10 cellular contexts compared by ENCODE assay signal in genomic region chr5:150298701-150299451, GRCh38. TPM values are rescaled to one million over a fixed set of nuclear protein-coding genes. Genes with fewer than 3 reads are reported as not detected.
A peak's percentile ranks its signal among the peaks of the same experiment; 100 is the strongest.
DNase-seq lines count a peak whose midpoint lies in the region; ATAC-seq, FAIRE-seq and TF ChIP-seq lines count a peak whose summit lies in the region.
"Had no signal": no experiment of that assay in that cellular context is flagged by ENCODE, and none has a peak within 500 bp of the region (broad histone marks: within the 10 kb centered on the region; RNA-seq: fewer than 3 reads in every experiment).

No MANE protein-coding gene starts in this region.

- peak overlapping the region; percentile 86 for H2BK5ac ChIP-seq in IMR-90 (ENCODE audit: low read depth, low read length, poor library complexity, severe bottlenecking)

- peak; percentile 99 for DNase-seq in IMR-90
- DNase-seq in MCF 10A (ENCODE audit: unreplicated experiment) = peak; percentile 96
- DNase-seq in hepatocyte (ENCODE audit: low spot score) = peak; percentile 75
- DNase-seq in urothelium cell line (ENCODE audit: low spot score) = no peak
- no peak for DNase-seq in stimulated activated CD4-positive, alpha-beta T cell treated with anti-CD3 and anti-CD28 coated beads, Interleukin-4, amount 100 ng/mL, for 4 hours
- no peak for DNase-seq in 8988T
- DNase-seq in DMS53 (lab: John Stamatoyannopoulos, UW) = no peak

- TF ChIP-seq RAD21 in IMR-90 (IDR thresholded peaks at IDR 0.05; ENCODE audit: low read length) = no peak

- no peaks in the 10 kb centered on the region for H3K9me3 ChIP-seq in IMR-90 (ENCODE audit: control insufficient read depth, insufficient read depth, low read length)
- no peaks in the 10 kb centered on the region for H3K9me3 ChIP-seq in hepatocyte (ENCODE audit: low read depth)

- H3K27ac ChIP-seq in IMR-90 (ENCODE audit: insufficient read depth, low read length) = peak overlapping the region; percentile 64
- H3K27ac ChIP-seq in hepatocyte = peak overlapping the region; percentile 81

- peak overlapping the region; percentile 32 for H3K4me2 ChIP-seq in IMR-90 (ENCODE audit: low read depth, low read length)
- H3K4me2 ChIP-seq in hepatocyte = peak overlapping the region; percentile 88

- peak overlapping the region; percentile 88 for H2AK5ac ChIP-seq in IMR-90 (ENCODE audit: low read depth, low read length)

- ATAC-seq in IMR-90 (ENCODE audit: low read depth) (peak; percentile 72), GM18870 (IDR thresholded peaks at IDR 0.05; ENCODE audit: unreplicated experiment) (no peak)

- H3K9me3 Mint-ChIP-seq in MCF 10A (ENCODE audit: unreplicated experiment) = no peaks in the 10 kb centered on the region
- H3K9me3 Mint-ChIP-seq: IgD-negative memory B cell had no signal

- peaks cover 50% of the 10 kb centered on the region for H3K4me1 Mint-ChIP-seq in MCF 10A (ENCODE audit: insufficient read depth, unreplicated experiment)

- H3K36me3 Mint-ChIP-seq in MCF 10A (ENCODE audit: insufficient read depth, unreplicated experiment) = peaks cover 1% of the 10 kb centered on the region

- peak overlapping the region; percentile 24 to 76; a peak in 3 of 4 replicates for H4K8ac ChIP-seq in IMR-90 (ENCODE audit: low read depth in 2 of 2, low read length in 2 of 2)

- H3K27ac Mint-ChIP-seq in MCF 10A (ENCODE audit: low read depth, unreplicated experiment) = peak overlapping the region; percentile 36
- H3K27ac Mint-ChIP-seq: IgD-negative memory B cell had no signal

- peak overlapping the region; percentile 73 for H2AK9ac ChIP-seq in IMR-90 (replicated peaks; ENCODE audit: low read depth, low read length, poor library complexity)

- WGBS in IMR-90 (ENCODE audit: extremely low coverage in 2 of 2, insufficient read length in 1 of 2), 2 experiments = no CpG with 5 or more reads among the region's 10 CpGs
- WGBS in hepatocyte (ENCODE audit: low lambda C conversion rate, missing lambda C conversion rate) = 55% methylated on average over 10 of the region's 10 CpGs

- H3K27me3 ChIP-seq in IMR-90 (ENCODE audit: control insufficient read depth, insufficient read depth, low read length) (no peaks in the 10 kb centered on the region), hepatocyte (no peaks in the 10 kb centered on the region)

- H3K4me3 ChIP-seq in IMR-90 (ENCODE audit: insufficient read depth, low read depth, low read length) (no peak overlapping the region), hepatocyte (no peak overlapping the region)

- peak overlapping the region; percentile 16; the same call in 1 of the 2 replicates for H3K9ac ChIP-seq in IMR-90 (ENCODE audit: low read depth, low read length)

- POLR2A ChIA-PET in IMR-90 (lab: Charles Lee; ENCODE audit: unreplicated experiment) (interaction anchor here (0.6 kb wide), 1 partner anchor 37 kb away, joined by 3 read pairs; no protein-coding TSS in a partner anchor), MCF 10A (lab: Yijun Ruan, JAX) (interaction anchor here (0.5 to 3.3 kb wide), 11 partner anchors 10 to 781 kb away, joined by 3 to 61 read pairs (median 4); no protein-coding TSS in a partner anchor)

- dilution Hi-C loops in IMR-90 (cut with HindIII; ENCODE audit: low sequenced_read_pairs, unreplicated experiment) = no loop called here

- H3K36me3 ChIP-seq in IMR-90 (ENCODE audit: control insufficient read depth, insufficient read depth, low read length) (peaks cover 12% of the 10 kb centered on the region; the same call in 1 of the 2 replicates), hepatocyte (replicated peaks; ENCODE audit: insufficient read depth, low read depth) (no peaks in the 10 kb centered on the region)

- no peak for TF ChIP-seq POLR2A in IMR-90 (IDR thresholded peaks at IDR 0.05; ENCODE audit: low read depth, low read length)

- H2AFZ ChIP-seq in IMR-90 (replicated peaks; ENCODE audit: low read length, poor library complexity) (no peak overlapping the region), hepatocyte (no peak overlapping the region)

- peak overlapping the region; percentile 87; the same call in 2 of the 3 replicates for H2BK15ac ChIP-seq in IMR-90 (ENCODE audit: low read depth, low read length)

- peak overlapping the region; percentile 91 for H3K14ac ChIP-seq in IMR-90 (replicated peaks; ENCODE audit: low read depth, low read length)

- H3K23ac ChIP-seq in IMR-90 (ENCODE audit: low read depth, low read length) = peak overlapping the region; percentile 77; the same call in 1 of the 2 replicates

- no peaks in the 10 kb centered on the region for H3K27me3 Mint-ChIP-seq in MCF 10A (ENCODE audit: insufficient read depth, unreplicated experiment)

- no peak overlapping the region for H3K4me3 Mint-ChIP-seq in MCF 10A (ENCODE audit: unreplicated experiment)
- H3K4me3 Mint-ChIP-seq: IgD-negative memory B cell had no signal

- peak overlapping the region; percentile 59 for H4K91ac ChIP-seq in IMR-90 (ENCODE audit: insufficient read depth, low read depth, low read length)

- FAIRE-seq in urothelium cell line (lab: Jason Lieb, UNC) = peak; percentile 42

- CTCF ChIA-PET in IMR-90 (lab: Yijun Ruan, JAX) = no interaction called here
- CTCF ChIA-PET in MCF 10A (lab: Yijun Ruan, JAX) = interaction anchor here (0.5 to 7.8 kb wide), 8 partner anchors 8 to 80 kb away, joined by 3 to 63 read pairs (median 4); no protein-coding TSS in a partner anchor

- 0 out of 2 replicates have a peak overlapping the region, but pooled peaks have one; percentile 1 for H3K56ac ChIP-seq in IMR-90 (ENCODE audit: extremely low read depth, insufficient read depth, low read length)

- H4K20me1 ChIP-seq in IMR-90 (ENCODE audit: insufficient read depth, low read length) (peaks cover 8% of the 10 kb centered on the region; the same call in 1 of the 2 replicates), hepatocyte (ENCODE audit: insufficient read depth, poor library complexity, severe bottlenecking) (no peaks in the 10 kb centered on the region)

- H3K4me1 ChIP-seq in IMR-90 (ENCODE audit: control insufficient read depth, insufficient read depth, low read length) (peaks cover 43% of the 10 kb centered on the region), hepatocyte (ENCODE audit: insufficient read depth) (peaks cover 23% of the 10 kb centered on the region)

- H4K5ac ChIP-seq in IMR-90 (ENCODE audit: low read depth, low read length) = peak overlapping the region; percentile 47; the same call in 1 of the 2 replicates

- TF ChIP-seq CTCF in IMR-90 (conservative IDR thresholded peaks at IDR 0.05; ENCODE audit: low read depth, low read length) (no peak), MCF 10A (IDR thresholded peaks at IDR 0.05; ENCODE audit: unreplicated experiment) (no peak), hepatocyte (IDR thresholded peaks at IDR 0.05; ENCODE audit: poor library complexity) (no peak)

- H3K18ac ChIP-seq in IMR-90 (ENCODE audit: low read depth, low read length) = peak overlapping the region; percentile 61

- peak overlapping the region; percentile 87 for H3K4ac ChIP-seq in IMR-90 (ENCODE audit: low read depth, low read length)

- intact Hi-C loops in IMR-90 (cut with micrococcal nuclease) (loop anchor here (2.0 kb wide), 1 partner anchor 20 kb away; no protein-coding TSS in a partner anchor), MCF 10A (cut with micrococcal nuclease) (loop anchor here (1.0 to 2.0 kb wide), 2 partner anchors 18 to 21 kb away; no protein-coding TSS in a partner anchor)

- peaks cover 9 to 48% of the 10 kb centered on the region in 2 experiments; a peak in 3 of 4 replicates for H3K79me1 ChIP-seq in IMR-90 (ENCODE audit: low read depth in 1 of 2, low read length in 2 of 2)

- H2BK20ac ChIP-seq in IMR-90 (ENCODE audit: low read depth, low read length) = peak overlapping the region; percentile 90

- BruUV-seq in IMR-90 (replicated peaks; lab: Mats Ljungman, UMichigan) = no TSS peak
- no TSS peak for BruUV-seq in MCF 10A (replicated peaks; lab: Mats Ljungman, UMichigan)

- H3K9me1 ChIP-seq in IMR-90 (ENCODE audit: insufficient read depth, low read length) = peaks cover 42% of the 10 kb centered on the region

- H3K9me2 ChIP-seq in hepatocyte (replicated peaks; ENCODE audit: insufficient read depth) = no peaks in the 10 kb centered on the region

- peak overlapping the region; percentile 86 for H2BK120ac ChIP-seq in IMR-90 (ENCODE audit: low read depth, low read length)

- in situ Hi-C loops in IMR-90 (cut with MboI; ENCODE audit: low sequenced_read_pairs) = no loop called here

- H3K79me2 ChIP-seq in hepatocyte = no peaks in the 10 kb centered on the region

TF ChIP-seq in IMR-90, 13 proteins besides CTCF, POLR2A, EP300 and RAD21 (continues in another document):
- TF ChIP-seq MAZ (IDR thresholded peaks at IDR 0.05; ENCODE audit: borderline replicate concordance, low read depth, low read length) = no peak
- 0 out of 2 replicates have a peak, but pooled peaks have one; percentile 25 for TF ChIP-seq MXI1 (IDR thresholded peaks at IDR 0.05; ENCODE audit: borderline replicate concordance, low read depth, low read length)
- peak; percentile 58 for TF ChIP-seq RCOR1 (IDR thresholded peaks at IDR 0.05; ENCODE audit: insufficient replicate concordance, low read length)
- no peak for TF ChIP-seq CHD1 (IDR thresholded peaks at IDR 0.05; ENCODE audit: low read depth, low read length)
- peak; percentile 72 for TF ChIP-seq BHLHE40 (IDR thresholded peaks at IDR 0.05; ENCODE audit: low read depth, low read length)
- 0 out of 2 replicates have a peak, but pooled peaks have one; percentile 28 for TF ChIP-seq SMC3 (IDR thresholded peaks at IDR 0.05; ENCODE audit: low read depth, low read length)
- TF ChIP-seq MAFK (IDR thresholded peaks at IDR 0.05; ENCODE audit: low read depth, low read length) = no peak
- TF ChIP-seq CEBPB (IDR thresholded peaks at IDR 0.05; ENCODE audit: low read depth, low read length) = peak; percentile 90
- TF ChIP-seq FOS (IDR thresholded peaks at IDR 0.05; ENCODE audit: low read depth, low read length) = peak; percentile 84

RNA-seq across cellular contexts. Expression of gene ARSI, which starts 3.8 kb away (rescaled TPM):
- total RNA-seq in IMR-90 (2012; rRNA removed) (15.0 and 15.2 TPM in 2 replicates), MCF 10A (2022) (0.19 and 0.25 TPM in 2 replicates), hepatocyte (18.4 and 27.9 TPM in 2 replicates)
- polyA plus RNA-seq in IMR-90 (2012; rRNA removed) (14.8 and 15.5 TPM in 2 replicates), hepatocyte (27.1 and 42.8 TPM in 2 replicates)
- 10.1 and 22.7 TPM in 2 replicates for polyA plus RNA-seq in IMR-90 (2012; cell fraction: cytosol; rRNA removed)
- 3.4 and 9.5 TPM in 2 replicates for polyA plus RNA-seq in IMR-90 (2012; cell fraction: nucleus; rRNA removed; ENCODE audit: low replicate concordance)
- polyA plus RNA-seq: IgD-negative memory B cell had no signal

RNA-seq across cellular contexts. Expression of gene CAMK2A, which starts 9.3 kb away (rescaled TPM):
- under 0.01 and 0.18 TPM in 2 replicates for total RNA-seq in IMR-90 (2012; rRNA removed)
- 0.17 and 0.19 TPM in 2 replicates for polyA plus RNA-seq in IMR-90 (2012; rRNA removed)
- 0.11 and 0.24 TPM in 2 replicates for polyA plus RNA-seq in IMR-90 (2012; cell fraction: cytosol; rRNA removed)
- 1.5 and 2.4 TPM in 2 replicates for polyA plus RNA-seq in IMR-90 (2012; cell fraction: nucleus; rRNA removed; ENCODE audit: low replicate concordance)
- not detected in 2 replicates for total RNA-seq in MCF 10A (2022)
- total RNA-seq in hepatocyte = 0.88 and 2.6 TPM in 2 replicates
- polyA plus RNA-seq in hepatocyte = 1.0 and 1.2 TPM in 2 replicates
- total RNA-seq: dermis microvascular lymphatic vessel endothelial cell had no signal
- polyA plus RNA-seq: IgD-negative memory B cell had no signal

RNA-seq across cellular contexts. Expression of gene TCOF1, which starts 58.6 kb away (rescaled TPM):
- 18.3 and 19.7 TPM in 2 replicates for total RNA-seq in IMR-90 (2012; rRNA removed)
- polyA plus RNA-seq in IMR-90 (2012; rRNA removed) = 18.2 and 18.8 TPM in 2 replicates
- 11.7 and 14.4 TPM in 2 replicates for polyA plus RNA-seq in IMR-90 (2012; cell fraction: cytosol; rRNA removed)
- 43.7 and 51.8 TPM in 2 replicates for polyA plus RNA-seq in IMR-90 (2012; cell fraction: nucleus; rRNA removed; ENCODE audit: low replicate concordance)
- total RNA-seq in MCF 10A (2022) = 68.4 and 83.5 TPM in 2 replicates
- 19.9 and 21.2 TPM in 2 replicates for total RNA-seq in hepatocyte
- 22.5 and 24.0 TPM in 2 replicates for polyA plus RNA-seq in hepatocyte

Comparison
In these comparisons a context has a peak if more than half of its experiments do, and no peak if none do; other contexts are left out.
1. DNase-seq: peak in IMR-90 (single experiment), MCF 10A (single experiment) and hepatocyte (single experiment); none in urothelium cell line (single experiment), stimulated activated CD4-positive, alpha-beta T cell treated with anti-CD3 and anti-CD28 coated beads, Interleukin-4, amount 100 ng/mL, for 4 hours (0 of 2), 8988T (single experiment) and DMS53 (single experiment).
2. RNA of gene ARSI, which starts 3.8 kb away (total RNA-seq): 18.4 to 27.9 TPM in hepatocyte and 15.0 to 15.2 TPM in IMR-90; 0.19 to 0.25 TPM in MCF 10A; every median in the first group is over 10 times any median in the second.